In genomic region chr17:43546317-43547188, GRCh38 we compare ENCODE assay signal across 8 cellular contexts. TPM values are rescaled to one million over a fixed set of nuclear protein-coding genes. Genes with fewer than 3 reads are reported as not detected.
DNase-seq lines count a peak whose midpoint lies in the region; ATAC-seq and TF ChIP-seq lines count a peak whose summit lies in the region.

TSS of gene ETV4 (minus strand) at chr17:43546340. CDS start at chr17:43545617, 723 bp downstream.

- peak within 1 kb of the TSS; percentile 98 for H2AFZ ChIP-seq in GM23248
- H2AFZ ChIP-seq in neural cell (ENCODE audit: low read depth, low read length), result peak within 1 kb of the TSS; percentile 56

- no peaks in the 10 kb centered on the region for H3K9me2 ChIP-seq in GM23248 (ENCODE audit: insufficient read depth)
- H3K9me2 ChIP-seq in neural cell (ENCODE audit: insufficient read depth, low read length), result no peaks in the 10 kb centered on the region

- H3K27me3 ChIP-seq in GM23248 (replicated peaks; ENCODE audit: insufficient read depth) (no peaks in the 10 kb centered on the region), neural cell (ENCODE audit: insufficient read depth, low read depth, low read length) (peaks cover 55% of the 10 kb centered on the region)

- H3K4me2 ChIP-seq in GM23248 (ENCODE audit: unreplicated experiment) (peak within 1 kb of the TSS; percentile 100), neural cell (ENCODE audit: low read length) (peak within 1 kb of the TSS; percentile 96)

- H3K36me3 ChIP-seq in GM23248 (ENCODE audit: low read depth), result no peaks in the 10 kb centered on the region
- no peaks in the 10 kb centered on the region for H3K36me3 ChIP-seq in neural cell (ENCODE audit: insufficient read depth, low read length)

- peaks cover 15% of the 10 kb centered on the region for H3K4me1 ChIP-seq in GM23248 (ENCODE audit: insufficient read depth)

- TF ChIP-seq CTCF in LNCaP clone FGC (IDR thresholded peaks at IDR 0.05; ENCODE audit: control insufficient read depth, extremely low read depth, insufficient read depth), result no peak
- TF ChIP-seq CTCF in fibroblast of villous mesenchyme (IDR thresholded peaks at IDR 0.05; ENCODE audit: insufficient read depth, low read depth, low read length), result no peak
- no peak for TF ChIP-seq CTCF in neural cell (IDR thresholded peaks at IDR 0.05; ENCODE audit: poor library complexity, severe bottlenecking)

- TF ChIP-seq RAD21 in neural cell (conservative IDR thresholded peaks at IDR 0.05), result no peak

- peak; percentile 91 for ATAC-seq in stimulated activated naive CD8-positive, alpha-beta T cell treated with anti-CD3 and anti-CD28 coated beads, Interleukin-15, Interleukin-2, amounts not matched to agents 100 U/mL and 50 U/mL, for 24 hours

- no peaks in the 10 kb centered on the region for H4K20me1 ChIP-seq in GM23248 (ENCODE audit: insufficient read depth)
- no peaks in the 10 kb centered on the region for H4K20me1 ChIP-seq in neural cell (ENCODE audit: insufficient read depth)

- DNase-seq in DMS153 (lab: John Stamatoyannopoulos, UW), result peak; percentile 82
- peak; percentile 95 for DNase-seq in GM23248
- DNase-seq in LNCaP clone FGC (ENCODE audit: low read depth), result no peak
- peak; percentile 72 for DNase-seq in SIG-M5 (lab: John Stamatoyannopoulos, UW)
- DNase-seq in activated gamma-delta T cell (lab: John Stamatoyannopoulos, UW), result peak; percentile 76
- DNase-seq in fibroblast of villous mesenchyme (ENCODE audit: low read depth), result peak; percentile 92
- peak; percentile 96 for DNase-seq in stimulated activated naive CD8-positive, alpha-beta T cell treated with anti-CD3 and anti-CD28 coated beads, Interleukin-15, Interleukin-2, amounts not matched to agents 100 U/mL and 50 U/mL, for 24 hours

- in situ Hi-C loops in GM23248 (cut with MboI), result no loop called here

- H3K9me3 ChIP-seq in GM23248 (ENCODE audit: low read depth) (no peaks in the 10 kb centered on the region), neural cell (ENCODE audit: low read length) (no peaks in the 10 kb centered on the region)

- H3F3A ChIP-seq in GM23248 (ENCODE audit: insufficient read depth) (0 out of 2 replicates have a peak, but pooled peaks cover 6% of the 10 kb centered on the region), neural cell (ENCODE audit: insufficient read depth, low read length, poor library complexity, severe bottlenecking) (no peaks in the 10 kb centered on the region)

- H3K79me2 ChIP-seq in GM23248 (ENCODE audit: insufficient read depth), result no peaks in the 10 kb centered on the region
- H3K79me2 ChIP-seq in neural cell (replicated peaks; ENCODE audit: insufficient read depth, low read length), result no peaks in the 10 kb centered on the region

- 1 to 2% methylated on average over 42 to 47 of the region's 47 CpGs for WGBS in GM23248 (ENCODE audit: low coverage in 1 of 2, low lambda C conversion rate in 2 of 2, missing lambda C conversion rate in 2 of 2), 2 experiments

- H3K27ac ChIP-seq in GM23248, result no peak within 1 kb of the TSS
- no peak within 1 kb of the TSS for H3K27ac ChIP-seq in neural cell (ENCODE audit: low read length)

- peak within 1 kb of the TSS; percentile 59 for H3K9ac ChIP-seq in GM23248
- H3K9ac ChIP-seq in neural cell (ENCODE audit: low read length), result peak within 1 kb of the TSS; percentile 67

- TF ChIP-seq EP300 in neural cell (conservative IDR thresholded peaks at IDR 0.05; ENCODE audit: poor library complexity, severe bottlenecking), result no peak

- H3K4me3 ChIP-seq in GM23248, result peak within 1 kb of the TSS; percentile 86
- peak within 1 kb of the TSS; percentile 38 for H3K4me3 ChIP-seq in LNCaP clone FGC (ENCODE audit: low read depth, low read length)
- H3K4me3 ChIP-seq in fibroblast of villous mesenchyme (ENCODE audit: low read depth, low read length), result peak within 1 kb of the TSS; percentile 70
- peak within 1 kb of the TSS; percentile 79 for H3K4me3 ChIP-seq in neural cell (ENCODE audit: low read length)

TF ChIP-seq in neural cell, 6 proteins besides CTCF, POLR2A, EP300 and RAD21:
- TF ChIP-seq REST (IDR thresholded peaks at IDR 0.05; ENCODE audit: borderline replicate concordance) (no peak), EZH2 (IDR thresholded peaks at IDR 0.05; ENCODE audit: borderline replicate concordance, insufficient read depth, low read length, poor library complexity, severe bottlenecking) (no peak), SMC3 (conservative IDR thresholded peaks at IDR 0.05; ENCODE audit: poor library complexity) (no peak), TAF1 (IDR thresholded peaks at IDR 0.05; ENCODE audit: low read depth) (no peak), POLR2AphosphoS5 (IDR thresholded peaks at IDR 0.05) (peak; percentile 8), MXI1 (conservative IDR thresholded peaks at IDR 0.05; ENCODE audit: poor library complexity, severe bottlenecking) (peak; percentile 60)

RNA-seq across cellular contexts. Expression of gene ETV4, which starts in this region (rescaled TPM):
- 2.1 and 3.5 TPM in 2 replicates for total RNA-seq in GM23248 (2014; rRNA removed; shearing (Covaris generic))
- 2.6 and 2.8 TPM in 2 replicates for polyA plus RNA-seq in GM23248 (2016; fragmentation: Nextera tagmentation; extraction: Ambion mirVana)
- total RNA-seq in fibroblast of villous mesenchyme, result 4.7 and 4.8 TPM in 2 replicates
- 0.12 and 0.61 TPM in 2 replicates for polyA plus RNA-seq in neural cell
- polyA minus RNA-seq in neural cell, result 0.49 TPM in 1 of 2 replicates, not detected in the other
